18 cellular contexts compared by ENCODE assay signal in the genomic region with DNA sequence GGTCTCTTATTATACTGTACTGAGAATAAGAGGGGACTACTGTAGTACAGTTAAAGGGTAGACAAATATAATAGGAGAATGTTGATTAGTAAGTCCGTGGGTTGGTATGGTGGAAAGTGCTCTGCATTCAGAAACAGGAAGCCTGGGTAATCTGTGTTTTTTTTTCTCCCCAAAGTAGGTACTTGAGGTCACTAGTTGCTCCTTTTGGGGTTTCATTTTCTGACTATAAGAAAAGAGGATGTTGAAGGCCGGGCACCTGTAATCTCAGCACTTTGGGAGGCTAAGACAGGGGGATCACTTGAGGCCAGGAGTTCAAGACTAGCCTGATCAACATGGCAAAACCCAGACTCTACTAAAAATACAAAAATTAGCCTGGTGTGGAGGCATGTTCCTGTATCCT. TPM values are rescaled to one million over a fixed set of nuclear protein-coding genes. Genes with fewer than 3 reads are reported as not detected.
A peak's percentile ranks its signal among the peaks of the same experiment; 100 is the strongest.
DNase-seq lines count a peak whose midpoint lies in the region; ATAC-seq and TF ChIP-seq lines count a peak whose summit lies in the region.
"Had no signal": no experiment of that assay in that cellular context is flagged by ENCODE, and none has a peak within 500 bp of the region (broad histone marks: within the 10 kb centered on the region; RNA-seq: fewer than 3 reads in every experiment).

No MANE protein-coding gene starts in this region.

- WGBS in stomach, 5 donors: 51 to 63% (median 61%) methylated on average over 2 of the region's 2 CpGs
- WGBS in esophagus squamous epithelium, 2 donors: 37 to 52% methylated on average over 2 of the region's 2 CpGs

- H3K9me3 ChIP-seq in stomach (no peaks in the 10 kb centered on the region), esophagus squamous epithelium (no peaks in the 10 kb centered on the region)

- TF ChIP-seq EP300 in stomach (IDR thresholded peaks at IDR 0.05): no peak

- H3K36me3 Mint-ChIP-seq in activated CD4-positive, alpha-beta T cell treated with anti-CD3 and anti-CD28 coated beads, Interleukin-2, amount 10 ng/mL, durations not matched to agents 24 days and 14 days (ENCODE audit: low read depth): no peaks in the 10 kb centered on the region
- no peaks in the 10 kb centered on the region for H3K36me3 Mint-ChIP-seq in activated CD4-positive, alpha-beta T cell treated with anti-CD3 and anti-CD28 coated beads for 36 hours (ENCODE audit: low read depth)
- H3K36me3 Mint-ChIP-seq in stimulated activated effector memory CD8-positive, alpha-beta T cell treated with anti-CD3 and anti-CD28 coated beads, Interleukin-12 subunit alpha, Interleukin-12 subunit beta, amount 100 ng/mL, for 72 hours: no peaks in the 10 kb centered on the region
- H3K36me3 Mint-ChIP-seq: activated naive CD4-positive, alpha-beta T cell treated with anti-CD3 and anti-CD28 coated beads, Interleukin-2, amount 10 ng/mL, durations not matched to agents 7 days and 5 days had no signal

- H3K4me1 ChIP-seq in stomach (no peaks in the 10 kb centered on the region), esophagus squamous epithelium (no peaks in the 10 kb centered on the region)

- no peaks in the 10 kb centered on the region for H3K27me3 ChIP-seq in stomach
- H3K27me3 ChIP-seq in esophagus squamous epithelium: no peaks in the 10 kb centered on the region
- H3K27me3 ChIP-seq: foreskin keratinocyte had no signal

- H3K27ac ChIP-seq in stomach (no peak overlapping the region), esophagus squamous epithelium (no peak overlapping the region)
- H3K27ac ChIP-seq: foreskin keratinocyte had no signal

- no peak overlapping the region for H3K4me3 Mint-ChIP-seq in activated CD4-positive, alpha-beta T cell treated with anti-CD3 and anti-CD28 coated beads, Interleukin-2, amount 10 ng/mL, durations not matched to agents 24 days and 14 days
- H3K4me3 Mint-ChIP-seq in activated CD4-positive, alpha-beta T cell treated with anti-CD3 and anti-CD28 coated beads for 36 hours: no peak overlapping the region
- no peak overlapping the region for H3K4me3 Mint-ChIP-seq in stimulated activated effector memory CD8-positive, alpha-beta T cell treated with anti-CD3 and anti-CD28 coated beads, Interleukin-12 subunit alpha, Interleukin-12 subunit beta, amount 100 ng/mL, for 72 hours
- H3K4me3 Mint-ChIP-seq: activated naive CD4-positive, alpha-beta T cell treated with anti-CD3 and anti-CD28 coated beads, Interleukin-2, amount 10 ng/mL, durations not matched to agents 7 days and 5 days had no signal

- POLR2A ChIA-PET in activated CD4-positive, alpha-beta T cell treated with anti-CD3 and anti-CD28 coated beads for 36 hours (lab: Charles Lee): interaction anchor here (0.7 kb wide), 1 partner anchor 392 kb away, joined by 4 read pairs; no protein-coding TSS in a partner anchor

- no peaks in the 10 kb centered on the region for H3K9me3 Mint-ChIP-seq in activated CD4-positive, alpha-beta T cell treated with anti-CD3 and anti-CD28 coated beads, Interleukin-2, amount 10 ng/mL, durations not matched to agents 24 days and 14 days
- no peaks in the 10 kb centered on the region for H3K9me3 Mint-ChIP-seq in activated CD4-positive, alpha-beta T cell treated with anti-CD3 and anti-CD28 coated beads for 36 hours (ENCODE audit: low read depth)
- H3K9me3 Mint-ChIP-seq in stimulated activated effector memory CD8-positive, alpha-beta T cell treated with anti-CD3 and anti-CD28 coated beads, Interleukin-12 subunit alpha, Interleukin-12 subunit beta, amount 100 ng/mL, for 72 hours: no peaks in the 10 kb centered on the region
- H3K9me3 Mint-ChIP-seq: activated naive CD4-positive, alpha-beta T cell treated with anti-CD3 and anti-CD28 coated beads, Interleukin-2, amount 10 ng/mL, durations not matched to agents 7 days and 5 days had no signal

- intact Hi-C loops in activated CD4-positive, alpha-beta T cell treated with anti-CD3 and anti-CD28 coated beads, Interleukin-2, amount 10 ng/mL, durations not matched to agents 24 days and 14 days (cut with micrococcal nuclease): no loop called here
- intact Hi-C loops in activated CD4-positive, alpha-beta T cell treated with anti-CD3 and anti-CD28 coated beads for 36 hours (cut with DNase I, micrococcal nuclease): no loop called here
- intact Hi-C loops in stomach (cut with DNase I; ENCODE audit: low total_unique reads) (no loop called here), esophagus squamous epithelium (cut with DNase I) (no loop called here)

- H3K27ac Mint-ChIP-seq in activated CD4-positive, alpha-beta T cell treated with anti-CD3 and anti-CD28 coated beads, Interleukin-2, amount 10 ng/mL, durations not matched to agents 24 days and 14 days: peak overlapping the region; percentile 51
- H3K27ac Mint-ChIP-seq in activated CD4-positive, alpha-beta T cell treated with anti-CD3 and anti-CD28 coated beads for 36 hours: no peak overlapping the region
- H3K27ac Mint-ChIP-seq in stimulated activated effector memory CD8-positive, alpha-beta T cell treated with anti-CD3 and anti-CD28 coated beads, Interleukin-12 subunit alpha, Interleukin-12 subunit beta, amount 100 ng/mL, for 72 hours: no peak overlapping the region
- H3K27ac Mint-ChIP-seq: activated naive CD4-positive, alpha-beta T cell treated with anti-CD3 and anti-CD28 coated beads, Interleukin-2, amount 10 ng/mL, durations not matched to agents 7 days and 5 days had no signal

- H3K36me3 ChIP-seq in stomach: no peaks in the 10 kb centered on the region
- no peaks in the 10 kb centered on the region for H3K36me3 ChIP-seq in esophagus squamous epithelium

- H3K4me3 ChIP-seq in stomach: no peak overlapping the region
- no peak overlapping the region for H3K4me3 ChIP-seq in esophagus squamous epithelium

- H3K4me1 Mint-ChIP-seq in activated CD4-positive, alpha-beta T cell treated with anti-CD3 and anti-CD28 coated beads, Interleukin-2, amount 10 ng/mL, durations not matched to agents 24 days and 14 days: peaks cover 13% of the 10 kb centered on the region
- H3K4me1 Mint-ChIP-seq in activated CD4-positive, alpha-beta T cell treated with anti-CD3 and anti-CD28 coated beads for 36 hours: peaks cover 18% of the 10 kb centered on the region
- peaks cover 12% of the 10 kb centered on the region for H3K4me1 Mint-ChIP-seq in stimulated activated effector memory CD8-positive, alpha-beta T cell treated with anti-CD3 and anti-CD28 coated beads, Interleukin-12 subunit alpha, Interleukin-12 subunit beta, amount 100 ng/mL, for 72 hours

- TF ChIP-seq POLR2A in stomach (IDR thresholded peaks at IDR 0.05): no peak
- TF ChIP-seq POLR2A in esophagus squamous epithelium (IDR thresholded peaks at IDR 0.05): no peak

- TF ChIP-seq CTCF in stomach (IDR thresholded peaks at IDR 0.05) (no peak), esophagus squamous epithelium (IDR thresholded peaks at IDR 0.05) (no peak)

- no peak for ATAC-seq in activated CD4-positive, alpha-beta T cell treated with anti-CD3 and anti-CD28 coated beads for 36 hours
- ATAC-seq in GM21723 (IDR thresholded peaks at IDR 0.05; ENCODE audit: unreplicated experiment) (peak; percentile 85), HG03432 (IDR thresholded peaks at IDR 0.05; ENCODE audit: unreplicated experiment) (peak; percentile 68)
- ATAC-seq in stimulated activated effector memory CD8-positive, alpha-beta T cell treated with anti-CD3 and anti-CD28 coated beads, Interleukin-12 subunit alpha, Interleukin-12 subunit beta, amount 100 ng/mL, for 72 hours: peak; percentile 48
- ATAC-seq: foreskin keratinocyte, left ventricle myocardium superior had no signal

- peaks cover 3% of the 10 kb centered on the region for H3K27me3 Mint-ChIP-seq in activated CD4-positive, alpha-beta T cell treated with anti-CD3 and anti-CD28 coated beads, Interleukin-2, amount 10 ng/mL, durations not matched to agents 24 days and 14 days
- peaks cover 2% of the 10 kb centered on the region for H3K27me3 Mint-ChIP-seq in activated CD4-positive, alpha-beta T cell treated with anti-CD3 and anti-CD28 coated beads for 36 hours

- CTCF ChIA-PET in activated CD4-positive, alpha-beta T cell treated with anti-CD3 and anti-CD28 coated beads for 36 hours (lab: Charles Lee): no interaction called here

- peak; percentile 55 for DNase-seq in activated CD4-positive, alpha-beta T cell treated with anti-CD3 and anti-CD28 coated beads, Interleukin-2, amount 10 ng/mL, durations not matched to agents 24 days and 14 days
- DNase-seq in activated CD4-positive, alpha-beta T cell treated with anti-CD3 and anti-CD28 coated beads for 36 hours: no peak
- no peak for DNase-seq in stimulated activated effector memory CD8-positive, alpha-beta T cell treated with anti-CD3 and anti-CD28 coated beads, Interleukin-12 subunit alpha, Interleukin-12 subunit beta, amount 100 ng/mL, for 72 hours (ENCODE audit: low spot score in 2 of 2)
- DNase-seq in stomach: no peak
- no peak for DNase-seq in NCI-H1105 (lab: John Stamatoyannopoulos, UW)
- DNase-seq in esophagus squamous epithelium (lab: John Stamatoyannopoulos, UW): no peak
- DNase-seq: activated CD4-positive, CD25-positive, alpha-beta regulatory T cell; activated naive CD4-positive, alpha-beta T cell treated with anti-CD3 and anti-CD28 coated beads, Interleukin-2, amount 10 ng/mL, durations not matched to agents 7 days and 5 days; foreskin keratinocyte; H7; IMR-90; left ventricle myocardium superior; NCI-H2081 treated with DMSO at 0.1 percent for 48 hours; nucleus accumbens; stimulated activated CD4-positive, alpha-beta T cell treated with anti-CD3 and anti-CD28 coated beads, Interleukin-2, amount 100 ng/mL, for 24 hours had no signal

RNA-seq across cellular contexts. Expression of a gene that starts 42.0 kb away (rescaled TPM):
- 21.7 and 23.4 TPM in 2 replicates for total RNA-seq in activated CD4-positive, alpha-beta T cell treated with anti-CD3 and anti-CD28 coated beads, Interleukin-2, amount 10 ng/mL, durations not matched to agents 24 days and 14 days
- total RNA-seq in activated CD4-positive, alpha-beta T cell treated with anti-CD3 and anti-CD28 coated beads for 36 hours: 10 to 100 TPM; 17.4 to 19.6 TPM
- total RNA-seq in stomach (10 to 100 TPM in 4 of 5 donors, 1 to 10 TPM in 1; 3.1 to 65.3 (median 11.9) TPM), esophagus squamous epithelium (10 to 100 TPM in 2 of 4 donors, 1 to 10 TPM in 2; 1.3 to 14.7 (median 8.9) TPM)
- 10 to 100 TPM in 2 of 3 donors, 1 to 10 TPM in 1; 4.9 to 18.8 (median 13.1) TPM for polyA plus RNA-seq in stomach

RNA-seq across cellular contexts. Expression of a gene that starts 47.7 kb away (rescaled TPM):
- not detected in 2 replicates for total RNA-seq in activated CD4-positive, alpha-beta T cell treated with anti-CD3 and anti-CD28 coated beads, Interleukin-2, amount 10 ng/mL, durations not matched to agents 24 days and 14 days
- total RNA-seq in activated CD4-positive, alpha-beta T cell treated with anti-CD3 and anti-CD28 coated beads for 36 hours: not detected
- total RNA-seq in stomach: not detected
- not detected for polyA plus RNA-seq in stomach
- not detected for total RNA-seq in esophagus squamous epithelium
- total RNA-seq: foreskin keratinocyte, H7, IMR-90, left ventricle myocardium superior, temporal lobe had no signal
- polyA plus RNA-seq: foreskin keratinocyte, IMR-90 had no signal
